8 cellular contexts compared by ENCODE assay signal in genomic region chr5:25544652-25545249, GRCh38.
A peak's percentile ranks its signal among the peaks of the same experiment; 100 is the strongest.
DNase-seq lines count a peak whose midpoint lies in the region; ATAC-seq and TF ChIP-seq lines count a peak whose summit lies in the region.

No MANE protein-coding gene starts in this region.

- peak; percentile 43 for TF ChIP-seq CTCF in GM13976 (IDR thresholded peaks at IDR 0.05; ENCODE audit: borderline replicate concordance, control extremely low read depth, extremely low read depth, insufficient read depth, missing control alignments)
- TF ChIP-seq CTCF in right lobe of liver (IDR thresholded peaks at IDR 0.05): peak; percentile 57 to 68 (median 64)

- POLR2A ChIA-PET in T-cell (lab: Charles Lee): no interaction called here

- no peaks in the 10 kb centered on the region for H3K4me1 ChIP-seq in adipocyte (ENCODE audit: control insufficient read depth, insufficient read depth, low read length)
- H3K4me1 ChIP-seq in right lobe of liver: no peaks in the 10 kb centered on the region

- no peaks in the 10 kb centered on the region for H3K36me3 Mint-ChIP-seq in T-cell

- H3K27ac ChIP-seq in right lobe of liver: no peak overlapping the region

- no peaks in the 10 kb centered on the region for H3K4me1 Mint-ChIP-seq in T-cell

- H3K36me3 ChIP-seq in adipocyte (ENCODE audit: control insufficient read depth, insufficient read depth, low read length, severe bottlenecking): no peaks in the 10 kb centered on the region
- H3K36me3 ChIP-seq in right lobe of liver: no peaks in the 10 kb centered on the region

- WGBS in right lobe of liver (ENCODE audit: insufficient coverage, low coverage, low lambda C conversion rate, missing lambda C conversion rate): 15% methylated on average over 6 of the region's 6 CpGs

- H3K9me3 ChIP-seq in adipocyte (ENCODE audit: control insufficient read depth, low read length): no peaks in the 10 kb centered on the region
- no peaks in the 10 kb centered on the region for H3K9me3 ChIP-seq in right lobe of liver

- H3K9ac ChIP-seq in adipocyte (ENCODE audit: low read length): no peak overlapping the region

- DNase-seq in A172 (ENCODE audit: low spot score): peak; percentile 75
- no peak for DNase-seq in GM13976 (ENCODE audit: low spot score)
- peak; percentile 18 to 34 for DNase-seq in NCI-H1930 (lab: John Stamatoyannopoulos, UW)
- peak; percentile 4 for DNase-seq in adipocyte (ENCODE audit: low read depth)
- DNase-seq in right lobe of liver: peak in 2 of 3 donors; percentile 21 to 63
- DNase-seq in T-cell: no peak
- no peak for DNase-seq in stimulated activated CD4-positive, alpha-beta T cell treated with anti-CD3 and anti-CD28 coated beads, Interleukin-1b, Interleukin-23, amount 100 ng/mL, for 48 hours

- CTCF ChIA-PET in T-cell (lab: Charles Lee): no interaction called here

- intact Hi-C loops in right lobe of liver (cut with DNase I): no loop called here

- ATAC-seq in right lobe of liver (peak; percentile 97 to 99 (median 98)), HG02840 (IDR thresholded peaks at IDR 0.05; ENCODE audit: low FRiP score, unreplicated experiment) (no peak), T-cell (replicated peaks in 1 of 4) (no peak)

- H3K4me3 ChIP-seq in adipocyte (ENCODE audit: low read length): no peak overlapping the region
- H3K4me3 ChIP-seq in right lobe of liver: no peak overlapping the region

- H3K9me3 Mint-ChIP-seq in T-cell: peaks cover 0 to 11% (median 5%) of the 10 kb centered on the region in 3 donors

- H3K4me3 Mint-ChIP-seq in T-cell: no peak overlapping the region

- in situ Hi-C loops in GM13976 (cut with MboI; ENCODE audit: low sequenced_read_pairs, unreplicated experiment): no loop called here

- H3K27ac Mint-ChIP-seq in T-cell: no peak overlapping the region

- no peak for TF ChIP-seq POLR2A in right lobe of liver (IDR thresholded peaks at IDR 0.05)

- no peaks in the 10 kb centered on the region for H3K27me3 ChIP-seq in adipocyte (replicated peaks; ENCODE audit: control insufficient read depth, insufficient read depth, low read length)
- no peaks in the 10 kb centered on the region for H3K27me3 ChIP-seq in right lobe of liver

- H3K27me3 Mint-ChIP-seq in T-cell: no peaks in the 10 kb centered on the region

Comparison
In these comparisons a context has a peak if more than half of its experiments do, and no peak if none do; other contexts are left out.
1. DNase-seq: peak in A172 (single experiment), NCI-H1930 (2 of 2), adipocyte (single experiment) and right lobe of liver (2 of 3); none in GM13976 (single experiment), T-cell (0 of 34) and stimulated activated CD4-positive, alpha-beta T cell treated with anti-CD3 and anti-CD28 coated beads, Interleukin-1b, Interleukin-23, amount 100 ng/mL, for 48 hours (single experiment).
2. ATAC-seq: peak in right lobe of liver (4 of 4); none in HG02840 (single experiment) and T-cell (0 of 4).